Comparison of ENCODE assay signal across 1 cellular context in the genomic region with DNA sequence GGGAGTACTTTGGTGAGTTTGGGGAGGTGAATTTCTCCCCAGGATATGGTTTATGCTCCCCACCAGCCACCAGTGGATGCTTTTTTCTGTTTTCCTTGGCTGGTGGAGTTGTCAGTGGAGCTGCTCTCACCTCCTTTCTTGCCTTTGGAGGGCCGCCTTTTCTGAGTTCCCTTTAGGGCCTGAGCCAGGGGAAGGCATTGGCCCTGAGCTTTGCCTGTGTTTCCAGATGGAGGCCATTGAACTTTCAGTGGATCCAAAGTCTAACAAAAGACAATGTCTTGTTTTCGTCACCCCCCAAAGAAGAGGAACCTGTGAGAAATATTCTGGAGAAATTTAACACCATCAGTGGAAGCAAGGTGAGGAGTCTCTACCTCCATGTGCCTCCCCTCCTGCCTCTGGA.
TF ChIP-seq lines count a peak whose summit lies in the region.

No MANE protein-coding gene starts in this region.

TF ChIP-seq in HepG2, 621 proteins besides CTCF, POLR2A, EP300 and RAD21 (continued from another document):
- no peak for TF ChIP-seq KIAA2018 (CRISPR knock-in tag; IDR thresholded peaks at IDR 0.05; ENCODE audit: borderline replicate concordance)
- no peak for TF ChIP-seq GFI1 (CRISPR knock-in tag; IDR thresholded peaks at IDR 0.05; ENCODE audit: borderline replicate concordance)
- no peak for TF ChIP-seq RFXANK (CRISPR knock-in tag; IDR thresholded peaks at IDR 0.05)
- TF ChIP-seq, protein P1, sequence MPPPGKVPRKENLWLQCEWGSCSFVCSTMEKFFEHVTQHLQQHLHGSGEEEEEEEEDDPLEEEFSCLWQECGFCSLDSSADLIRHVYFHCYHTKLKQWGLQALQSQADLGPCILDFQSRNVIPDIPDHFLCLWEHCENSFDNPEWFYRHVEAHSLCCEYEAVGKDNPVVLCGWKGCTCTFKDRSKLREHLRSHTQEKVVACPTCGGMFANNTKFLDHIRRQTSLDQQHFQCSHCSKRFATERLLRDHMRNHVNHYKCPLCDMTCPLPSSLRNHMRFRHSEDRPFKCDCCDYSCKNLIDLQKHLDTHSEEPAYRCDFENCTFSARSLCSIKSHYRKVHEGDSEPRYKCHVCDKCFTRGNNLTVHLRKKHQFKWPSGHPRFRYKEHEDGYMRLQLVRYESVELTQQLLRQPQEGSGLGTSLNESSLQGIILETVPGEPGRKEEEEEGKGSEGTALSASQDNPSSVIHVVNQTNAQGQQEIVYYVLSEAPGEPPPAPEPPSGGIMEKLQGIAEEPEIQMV (CRISPR knock-in tag; IDR thresholded peaks at IDR 0.05; ENCODE audit: low read depth), result no peak
- peak; percentile 56 for TF ChIP-seq HNF4A (CRISPR knock-in tag; IDR thresholded peaks at IDR 0.05)
- TF ChIP-seq ZNF510 (CRISPR knock-in tag; IDR thresholded peaks at IDR 0.05; ENCODE audit: low read depth), result no peak
- TF ChIP-seq TAF15 (IDR thresholded peaks at IDR 0.05; ENCODE audit: low read depth, low read length, poor library complexity, severe bottlenecking), result no peak
- no peak for TF ChIP-seq ZFP36L1 (CRISPR knock-in tag; IDR thresholded peaks at IDR 0.05)
- TF ChIP-seq MAF1 (CRISPR knock-in tag; IDR thresholded peaks at IDR 0.05; ENCODE audit: borderline replicate concordance), result no peak
- TF ChIP-seq, protein P2, sequence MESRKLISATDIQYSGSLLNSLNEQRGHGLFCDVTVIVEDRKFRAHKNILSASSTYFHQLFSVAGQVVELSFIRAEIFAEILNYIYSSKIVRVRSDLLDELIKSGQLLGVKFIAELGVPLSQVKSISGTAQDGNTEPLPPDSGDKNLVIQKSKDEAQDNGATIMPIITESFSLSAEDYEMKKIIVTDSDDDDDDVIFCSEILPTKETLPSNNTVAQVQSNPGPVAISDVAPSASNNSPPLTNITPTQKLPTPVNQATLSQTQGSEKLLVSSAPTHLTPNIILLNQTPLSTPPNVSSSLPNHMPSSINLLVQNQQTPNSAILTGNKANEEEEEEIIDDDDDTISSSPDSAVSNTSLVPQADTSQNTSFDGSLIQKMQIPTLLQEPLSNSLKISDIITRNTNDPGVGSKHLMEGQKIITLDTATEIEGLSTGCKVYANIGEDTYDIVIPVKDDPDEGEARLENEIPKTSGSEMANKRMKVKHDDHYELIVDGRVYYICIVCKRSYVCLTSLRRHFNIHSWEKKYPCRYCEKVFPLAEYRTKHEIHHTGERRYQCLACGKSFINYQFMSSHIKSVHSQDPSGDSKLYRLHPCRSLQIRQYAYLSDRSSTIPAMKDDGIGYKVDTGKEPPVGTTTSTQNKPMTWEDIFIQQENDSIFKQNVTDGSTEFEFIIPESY (CRISPR knock-in tag; IDR thresholded peaks at IDR 0.05), result no peak
- no peak for TF ChIP-seq MLX (CRISPR knock-in tag; IDR thresholded peaks at IDR 0.05)
- no peak for TF ChIP-seq ZNF567 (CRISPR knock-in tag; IDR thresholded peaks at IDR 0.05; ENCODE audit: borderline replicate concordance)
- no peak for TF ChIP-seq SRSF9 (IDR thresholded peaks at IDR 0.05; ENCODE audit: borderline replicate concordance, insufficient read depth, low read depth, low read length, poor library complexity, severe bottlenecking)
- no peak for TF ChIP-seq MTA3 (CRISPR knock-in tag; IDR thresholded peaks at IDR 0.05)
- no peak for TF ChIP-seq TMF1 (CRISPR knock-in tag; IDR thresholded peaks at IDR 0.05; ENCODE audit: low read depth)
- TF ChIP-seq BHLHE40 (IDR thresholded peaks at IDR 0.05; ENCODE audit: low read length), result no peak
- TF ChIP-seq KDM4B (CRISPR knock-in tag; IDR thresholded peaks at IDR 0.05), result no peak
- no peak for TF ChIP-seq SOX6 (IDR thresholded peaks at IDR 0.05)
- no peak; the same call in 1 of the 2 replicates for TF ChIP-seq SOX6 (CRISPR knock-in tag; IDR thresholded peaks at IDR 0.05)
- TF ChIP-seq ATM (IDR thresholded peaks at IDR 0.05; ENCODE audit: borderline replicate concordance), result no peak
- TF ChIP-seq SALL1 (CRISPR knock-in tag; IDR thresholded peaks at IDR 0.05), result no peak
- TF ChIP-seq ZFY (CRISPR knock-in tag; IDR thresholded peaks at IDR 0.05), result 0 out of 2 replicates have a peak, but pooled peaks have one; percentile 17
- no peak for TF ChIP-seq HOXA3 (CRISPR knock-in tag; IDR thresholded peaks at IDR 0.05)
- no peak for TF ChIP-seq THAP8 (CRISPR knock-in tag; IDR thresholded peaks at IDR 0.05; ENCODE audit: borderline replicate concordance)
- no peak for TF ChIP-seq XRCC5 (optimal IDR thresholded peaks at IDR 0.05; ENCODE audit: low read length)
- TF ChIP-seq ZNF3 (CRISPR knock-in tag; IDR thresholded peaks at IDR 0.05), result no peak
- TF ChIP-seq HNF1A (IDR thresholded peaks at IDR 0.05; ENCODE audit: low read depth), result no peak
- TF ChIP-seq HNF1A (CRISPR knock-in tag; IDR thresholded peaks at IDR 0.05; ENCODE audit: borderline replicate concordance), result no peak
- TF ChIP-seq HNF4G (IDR thresholded peaks at IDR 0.05; ENCODE audit: borderline replicate concordance, low read depth, low read length), result 0 out of 2 replicates have a peak, but pooled peaks have one; percentile 9
- no peak for TF ChIP-seq HNF4G (CRISPR knock-in tag; IDR thresholded peaks at IDR 0.05; ENCODE audit: borderline replicate concordance, low read depth)
- TF ChIP-seq NFE2L1 (CRISPR knock-in tag; IDR thresholded peaks at IDR 0.05; ENCODE audit: borderline replicate concordance), result no peak
- no peak for TF ChIP-seq FOXC1 (CRISPR knock-in tag; IDR thresholded peaks at IDR 0.05; ENCODE audit: borderline replicate concordance)
- TF ChIP-seq KDM5A (IDR thresholded peaks at IDR 0.05; ENCODE audit: borderline replicate concordance, low read length), result no peak
- TF ChIP-seq ZNF30 (CRISPR knock-in tag; IDR thresholded peaks at IDR 0.05), result no peak
- TF ChIP-seq ZNF644 (CRISPR knock-in tag; IDR thresholded peaks at IDR 0.05; ENCODE audit: low read depth), result 0 out of 2 replicates have a peak, but pooled peaks have one; percentile 7
- TF ChIP-seq MLLT10 (CRISPR knock-in tag; IDR thresholded peaks at IDR 0.05), result no peak
- no peak for TF ChIP-seq ZBTB1 (CRISPR knock-in tag; IDR thresholded peaks at IDR 0.05; ENCODE audit: borderline replicate concordance)
- TF ChIP-seq ZNF564 (CRISPR knock-in tag; IDR thresholded peaks at IDR 0.05), result no peak
- TF ChIP-seq FLYWCH1 (CRISPR knock-in tag; IDR thresholded peaks at IDR 0.05), result no peak
- no peak for TF ChIP-seq ZNF891 (CRISPR knock-in tag; IDR thresholded peaks at IDR 0.05)
- no peak for TF ChIP-seq SOX13 (IDR thresholded peaks at IDR 0.05)
- TF ChIP-seq SOX13 (CRISPR knock-in tag; conservative IDR thresholded peaks at IDR 0.05 in 1 of 2, IDR thresholded peaks at IDR 0.05 in 1 of 2), result peak in 1 of 2 experiments; percentile 50; a peak in 2 of 4 replicates
